ENCODE assay signal across 24 cellular contexts in genomic region chr13:112483299-112483698, GRCh38.
"Had no signal": no experiment of that assay in that cellular context is flagged by ENCODE, and none has a peak within 500 bp of the region (broad histone marks: within the 10 kb centered on the region; RNA-seq: fewer than 3 reads in every experiment).

No MANE protein-coding gene starts in this region.

- H3K27me3 Mint-ChIP-seq: dendritic cell treated with granulocyte-macrophage colony-stimulating factor and Interleukin-4, amounts not matched to agents 40 ng/mL and 50 ng/mL, for 4 days; effector memory CD8-positive, alpha-beta T cell; naive thymus-derived CD4-positive, alpha-beta T cell had no signal

- H3K4me1 ChIP-seq: colonic mucosa, esophagus muscularis mucosa, foreskin keratinocyte, gastrocnemius medialis, heart right ventricle, left lung, lower lobe of right lung had no signal

- H3K27ac Mint-ChIP-seq: dendritic cell treated with granulocyte-macrophage colony-stimulating factor and Interleukin-4, amounts not matched to agents 40 ng/mL and 50 ng/mL, for 4 days; effector memory CD8-positive, alpha-beta T cell; endodermal cell; naive thymus-derived CD4-positive, alpha-beta T cell had no signal

- H3K27me3 ChIP-seq: colonic mucosa, esophagus muscularis mucosa, foreskin keratinocyte, gastrocnemius medialis, heart right ventricle, left lung had no signal

- H3K4me3 Mint-ChIP-seq: dendritic cell treated with granulocyte-macrophage colony-stimulating factor and Interleukin-4, amounts not matched to agents 40 ng/mL and 50 ng/mL, for 4 days; effector memory CD8-positive, alpha-beta T cell; endodermal cell; naive thymus-derived CD4-positive, alpha-beta T cell had no signal

- H3K4me3 ChIP-seq: colonic mucosa, esophagus muscularis mucosa, gastrocnemius medialis, heart right ventricle, left lung, lower lobe of right lung had no signal

- H3K36me3 ChIP-seq: colonic mucosa had no signal

- FAIRE-seq: endometrium, endothelial cell of umbilical vein, islet of Langerhans, keratinocyte had no signal

- DNase-seq: colonic mucosa; cortex of kidney; effector CD8-positive, alpha-beta T cell; effector memory CD8-positive, alpha-beta T cell; endodermal cell; foreskin keratinocyte; gastrocnemius medialis; glutamatergic neuron; head of caudate nucleus; heart right ventricle; hippocampal formation; left cardiac atrium; left lung; left ventricle myocardium superior; lower lobe of right lung; mesendoderm; midbrain; naive thymus-derived CD4-positive, alpha-beta T cell had no signal

- H3K27ac ChIP-seq: colonic mucosa, esophagus muscularis mucosa, foreskin keratinocyte, gastrocnemius medialis, heart right ventricle, left lung, lower lobe of right lung had no signal

- H3K9me3 Mint-ChIP-seq: effector memory CD8-positive, alpha-beta T cell; endodermal cell had no signal

- ATAC-seq: effector memory CD8-positive, alpha-beta T cell; foreskin keratinocyte; gastrocnemius medialis; left cardiac atrium; left lung; left ventricle myocardium superior; lower lobe of right lung; naive thymus-derived CD4-positive, alpha-beta T cell had no signal

- H3K4me1 Mint-ChIP-seq: endodermal cell had no signal

- H3K9me3 ChIP-seq: colonic mucosa, lower lobe of right lung had no signal
